Comparison of ENCODE assay signal across 17 cellular contexts in genomic region chr6:19824058-19824807, GRCh38. TPM values are rescaled to one million over a fixed set of nuclear protein-coding genes. Genes with fewer than 3 reads are reported as not detected.
DNase-seq lines count a peak whose midpoint lies in the region; ATAC-seq and TF ChIP-seq lines count a peak whose summit lies in the region.
"Had no signal": no experiment of that assay in that cellular context is flagged by ENCODE, and none has a peak within 500 bp of the region (broad histone marks: within the 10 kb centered on the region; RNA-seq: fewer than 3 reads in every experiment).

No MANE protein-coding gene starts in this region.

- H3K27ac Mint-ChIP-seq in MCF 10A (ENCODE audit: low read depth, unreplicated experiment) = no peak overlapping the region
- H3K27ac Mint-ChIP-seq in activated T-helper 1 cell treated with anti-CD3 and anti-CD28 coated beads, Interleukin-12 subunit alpha, Interleukin-12 subunit beta, Interleukin-2, Interleukin-4 antibody, amounts not matched to agents 30 ng/mL and 10 ng/mL and 1 ng/mL, durations not matched to agents 14 hours and 24 hours and 36 hours = no peak overlapping the region

- H3K9me3 ChIP-seq in breast epithelium = no peaks in the 10 kb centered on the region
- no peaks in the 10 kb centered on the region for H3K9me3 ChIP-seq in gastrocnemius medialis

- BruUV-seq in MCF 10A (replicated peaks; lab: Mats Ljungman, UMichigan) = no TSS peak

- intact Hi-C loops in breast epithelium (cut with DNase I; ENCODE audit: low total_unique reads) = no loop called here
- intact Hi-C loops in MCF 10A (cut with micrococcal nuclease) = no loop called here
- intact Hi-C loops in gastrocnemius medialis (cut with DNase I; ENCODE audit: low total_unique reads) = no loop called here
- intact Hi-C loops in activated T-helper 1 cell treated with anti-CD3 and anti-CD28 coated beads, Interleukin-12 subunit alpha, Interleukin-12 subunit beta, Interleukin-2, Interleukin-4 antibody, amounts not matched to agents 30 ng/mL and 10 ng/mL and 1 ng/mL, durations not matched to agents 14 hours and 24 hours and 36 hours (cut with micrococcal nuclease) = no loop called here

- H3K9me3 Mint-ChIP-seq in MCF 10A (ENCODE audit: unreplicated experiment) = no peaks in the 10 kb centered on the region
- no peaks in the 10 kb centered on the region for H3K9me3 Mint-ChIP-seq in activated T-helper 1 cell treated with anti-CD3 and anti-CD28 coated beads, Interleukin-12 subunit alpha, Interleukin-12 subunit beta, Interleukin-2, Interleukin-4 antibody, amounts not matched to agents 30 ng/mL and 10 ng/mL and 1 ng/mL, durations not matched to agents 14 hours and 24 hours and 36 hours

- H3K4me1 ChIP-seq in breast epithelium (no peaks in the 10 kb centered on the region), gastrocnemius medialis (no peaks in the 10 kb centered on the region)

- H3K36me3 ChIP-seq in breast epithelium (no peaks in the 10 kb centered on the region), gastrocnemius medialis (no peaks in the 10 kb centered on the region)

- POLR2A ChIA-PET in MCF 10A (lab: Yijun Ruan, JAX) = interaction anchor here (0.7 kb wide), 1 partner anchor 81 kb away, joined by 3 read pairs; no protein-coding TSS in a partner anchor

- DNase-seq in breast epithelium (ENCODE audit: low spot score in 2 of 2) (peak in 1 of 2 donors; percentile 75), MCF 10A (ENCODE audit: unreplicated experiment) (no peak), fibroblast of the aortic adventitia (ENCODE audit: low read depth) (peak; percentile 75), gastrocnemius medialis (peak in 1 of 2 donors; percentile 22), SKM-1 treated with dmso at 0.1 percent for 144 hours (lab: John Stamatoyannopoulos, UW; ENCODE audit: unreplicated experiment) (no peak), cerebellum (ENCODE audit: low spot score) (no peak)
- DNase-seq in activated T-helper 1 cell treated with anti-CD3 and anti-CD28 coated beads, Interleukin-12 subunit alpha, Interleukin-12 subunit beta, Interleukin-2, Interleukin-4 antibody, amounts not matched to agents 30 ng/mL and 10 ng/mL and 1 ng/mL, durations not matched to agents 14 hours and 24 hours and 36 hours (ENCODE audit: low spot score) = no peak
- DNase-seq: DMS 273 treated with DMSO at 0.1 percent for 48 hours, GDM1, MM.1S, NCI-H1092 treated with DMSO at 0.1 percent for 48 hours, NCI-H2081 treated with DMSO at 0.1 percent for 48 hours, NCI-H524 had no signal

- no peak for TF ChIP-seq CTCF in breast epithelium (IDR thresholded peaks at IDR 0.05)
- no peak for TF ChIP-seq CTCF in MCF 10A (IDR thresholded peaks at IDR 0.05; ENCODE audit: unreplicated experiment)
- no peak for TF ChIP-seq CTCF in fibroblast of the aortic adventitia (IDR thresholded peaks at IDR 0.05; ENCODE audit: insufficient read depth, low read length)
- TF ChIP-seq CTCF in gastrocnemius medialis (IDR thresholded peaks at IDR 0.05 in 4 of 5, conservative IDR thresholded peaks at IDR 0.05 in 1 of 5) = no peak

- H3K27me3 ChIP-seq in breast epithelium (no peaks in the 10 kb centered on the region), gastrocnemius medialis (no peaks in the 10 kb centered on the region)

- H3K27ac ChIP-seq in breast epithelium = peak overlapping the region; percentile 59 to 70
- no peak overlapping the region for H3K27ac ChIP-seq in gastrocnemius medialis
- H3K27ac ChIP-seq: 22Rv1, C4-2B, KMS-11 had no signal

- H3K4me1 Mint-ChIP-seq in MCF 10A (ENCODE audit: insufficient read depth, unreplicated experiment) = no peaks in the 10 kb centered on the region
- no peaks in the 10 kb centered on the region for H3K4me1 Mint-ChIP-seq in activated T-helper 1 cell treated with anti-CD3 and anti-CD28 coated beads, Interleukin-12 subunit alpha, Interleukin-12 subunit beta, Interleukin-2, Interleukin-4 antibody, amounts not matched to agents 30 ng/mL and 10 ng/mL and 1 ng/mL, durations not matched to agents 14 hours and 24 hours and 36 hours (ENCODE audit: low read depth)

- no peak overlapping the region for H3K4me3 ChIP-seq in breast epithelium
- H3K4me3 ChIP-seq in fibroblast of the aortic adventitia (ENCODE audit: low read depth, low read length) = no peak overlapping the region
- peak overlapping the region in 1 of 4 donors; percentile 25 for H3K4me3 ChIP-seq in gastrocnemius medialis

- no peak overlapping the region for H3K4me3 Mint-ChIP-seq in MCF 10A (ENCODE audit: unreplicated experiment)
- H3K4me3 Mint-ChIP-seq in activated T-helper 1 cell treated with anti-CD3 and anti-CD28 coated beads, Interleukin-12 subunit alpha, Interleukin-12 subunit beta, Interleukin-2, Interleukin-4 antibody, amounts not matched to agents 30 ng/mL and 10 ng/mL and 1 ng/mL, durations not matched to agents 14 hours and 24 hours and 36 hours = no peak overlapping the region

- no peak for TF ChIP-seq POLR2A in breast epithelium (IDR thresholded peaks at IDR 0.05)
- no peak for TF ChIP-seq POLR2A in gastrocnemius medialis (IDR thresholded peaks at IDR 0.05)

- in situ Hi-C loops in gastrocnemius medialis (cut with MboI; ENCODE audit: low sequenced_read_pairs in 4 of 4) = no loop called here

- H3K27me3 Mint-ChIP-seq in MCF 10A (ENCODE audit: insufficient read depth, unreplicated experiment) = peaks cover 13% of the 10 kb centered on the region
- no peaks in the 10 kb centered on the region for H3K27me3 Mint-ChIP-seq in activated T-helper 1 cell treated with anti-CD3 and anti-CD28 coated beads, Interleukin-12 subunit alpha, Interleukin-12 subunit beta, Interleukin-2, Interleukin-4 antibody, amounts not matched to agents 30 ng/mL and 10 ng/mL and 1 ng/mL, durations not matched to agents 14 hours and 24 hours and 36 hours (ENCODE audit: insufficient read depth)

- no peaks in the 10 kb centered on the region for H3K36me3 Mint-ChIP-seq in MCF 10A (ENCODE audit: insufficient read depth, unreplicated experiment)
- H3K36me3 Mint-ChIP-seq in activated T-helper 1 cell treated with anti-CD3 and anti-CD28 coated beads, Interleukin-12 subunit alpha, Interleukin-12 subunit beta, Interleukin-2, Interleukin-4 antibody, amounts not matched to agents 30 ng/mL and 10 ng/mL and 1 ng/mL, durations not matched to agents 14 hours and 24 hours and 36 hours (ENCODE audit: low read depth) = no peaks in the 10 kb centered on the region

- CTCF ChIA-PET in MCF 10A (lab: Yijun Ruan, JAX) = interaction anchor here (1.0 to 2.1 kb wide), 2 partner anchors 12 to 28 kb away, joined by 3 to 6 read pairs; no protein-coding TSS in a partner anchor

- ATAC-seq in gastrocnemius medialis (peak; percentile 30 to 70), HG03469 (IDR thresholded peaks at IDR 0.05; ENCODE audit: unreplicated experiment) (no peak)

RNA-seq across cellular contexts. Expression of gene ID4, which starts 12.9 kb away (rescaled TPM):
- total RNA-seq in breast epithelium (10 to 100 TPM; 45.9 to 92.9 (median 57.1) TPM), MCF 10A (2022) (not detected in 2 replicates), fibroblast of the aortic adventitia (ENCODE audit: low replicate concordance) (11.4 and 18.0 TPM in 2 replicates), gastrocnemius medialis (1 to 10 TPM in 2 of 4 donors, under 1 TPM in 2; 0.36 to 5.8 (median 1.3) TPM), cerebellum (118 TPM)
- total RNA-seq in activated T-helper 1 cell treated with anti-CD3 and anti-CD28 coated beads, Interleukin-12 subunit alpha, Interleukin-12 subunit beta, Interleukin-2, Interleukin-4 antibody, amounts not matched to agents 30 ng/mL and 10 ng/mL and 1 ng/mL, durations not matched to agents 14 hours and 24 hours and 36 hours = not detected in 2 replicates

Comparison
In these comparisons a context has a peak if more than half of its experiments do, and no peak if none do; other contexts are left out.
1. H3K27ac ChIP-seq: peak in breast epithelium (2 of 2); none in gastrocnemius medialis (0 of 4).